ENCODE assay signal across 8 cellular contexts in genomic region chr20:44017905-44018683, GRCh38.
DNase-seq lines count a peak whose midpoint lies in the region; ATAC-seq, FAIRE-seq and TF ChIP-seq lines count a peak whose summit lies in the region.

No MANE protein-coding gene starts in this region.

- no peak for FAIRE-seq in HepG2 (lab: Jason Lieb, UNC)

- no peaks in the 10 kb centered on the region for H4K20me1 ChIP-seq in HepG2 (ENCODE audit: insufficient read depth, low read length)

- H3K36me3 ChIP-seq in adipocyte (ENCODE audit: control insufficient read depth, insufficient read depth, low read length, severe bottlenecking) (no peaks in the 10 kb centered on the region), HepG2 (replicated peaks in 1 of 2; ENCODE audit: control insufficient read depth in 1 of 2, insufficient read depth in 2 of 2, low read length in 2 of 2) (no peaks in the 10 kb centered on the region)

- TF ChIP-seq EP300 in HepG2 (IDR thresholded peaks at IDR 0.05; ENCODE audit: low read depth in 2 of 2, low read length in 2 of 2) (no peak), HepG2 (CRISPR knock-in tag; IDR thresholded peaks at IDR 0.05; ENCODE audit: borderline replicate concordance) (no peak)

- H3K4me3 ChIP-seq in adipocyte (ENCODE audit: low read length) (peak overlapping the region; percentile 55), HepG2 (replicated peaks in 1 of 3; ENCODE audit: insufficient read depth in 1 of 3, low read depth in 2 of 3, low read length in 3 of 3) (no peak overlapping the region)

- H3K4me1 ChIP-seq in adipocyte (ENCODE audit: control insufficient read depth, insufficient read depth, low read length), result peaks cover 5% of the 10 kb centered on the region
- no peaks in the 10 kb centered on the region for H3K4me1 ChIP-seq in HepG2 (ENCODE audit: insufficient read depth, low read length)

- H2AFZ ChIP-seq in HepG2 (ENCODE audit: low read length), result no peak overlapping the region

- no peak for TF ChIP-seq RAD21 in HepG2 (CRISPR knock-in tag; IDR thresholded peaks at IDR 0.05)

- CTCF ChIA-PET in HepG2 (lab: Yijun Ruan, JAX; ENCODE audit: low intra/inter-chr PET ratio, low total read pairs), result no interaction called here
- CTCF ChIA-PET in activated CD4-positive, alpha-beta memory T cell treated with anti-CD3 and anti-CD28 coated beads for 36 hours (lab: Charles Lee), result interaction anchor here (0.9 to 1.2 kb wide), 2 partner anchors 34 to 267 kb away, joined by 3 to 4 read pairs; no protein-coding TSS in a partner anchor

- no peak overlapping the region for H3K4me3 Mint-ChIP-seq in activated CD4-positive, alpha-beta memory T cell treated with anti-CD3 and anti-CD28 coated beads for 36 hours

- peaks cover 29% of the 10 kb centered on the region for H3K4me1 Mint-ChIP-seq in activated CD4-positive, alpha-beta memory T cell treated with anti-CD3 and anti-CD28 coated beads for 36 hours (ENCODE audit: low read depth)

- no peak overlapping the region for H3K9ac ChIP-seq in adipocyte (ENCODE audit: low read length)
- no peak overlapping the region for H3K9ac ChIP-seq in HepG2 (ENCODE audit: insufficient read depth, low read depth, low read length)

- no peaks in the 10 kb centered on the region for H3K79me2 ChIP-seq in HepG2 (ENCODE audit: insufficient read depth, low read length)

- no TSS peak for BruUV-seq in HepG2 (replicated peaks; lab: Mats Ljungman, UMichigan)

- POLR2A ChIA-PET in HepG2 (lab: Yijun Ruan, JAX), result no interaction called here
- POLR2A ChIA-PET in activated CD4-positive, alpha-beta memory T cell treated with anti-CD3 and anti-CD28 coated beads for 36 hours (lab: Charles Lee), result no interaction called here

- in situ Hi-C loops in HepG2 (cut with HindIII; ENCODE audit: extremely low pct_ligation_motif_present, low pct_unique_long_range_greater_than_20kb), result no loop called here

- peaks cover 2% of the 10 kb centered on the region for H3K9me3 Mint-ChIP-seq in activated CD4-positive, alpha-beta memory T cell treated with anti-CD3 and anti-CD28 coated beads for 36 hours

- peaks cover 3% of the 10 kb centered on the region for H3K9me3 ChIP-seq in adipocyte (ENCODE audit: control insufficient read depth, low read length)
- H3K9me3 ChIP-seq in HepG2 (ENCODE audit: low read length), result no peaks in the 10 kb centered on the region

- H3K27me3 ChIP-seq in adipocyte (replicated peaks; ENCODE audit: control insufficient read depth, insufficient read depth, low read length), result peaks cover 22% of the 10 kb centered on the region
- H3K27me3 ChIP-seq in HepG2 (ENCODE audit: control insufficient read depth in 1 of 2, insufficient read depth in 2 of 2, low read length in 2 of 2), result peaks cover 0 to 65% of the 10 kb centered on the region in 2 experiments; a peak in 3 of 5 replicates

- TF ChIP-seq POLR2A in HepG2 (IDR thresholded peaks at IDR 0.05; ENCODE audit: insufficient read depth in 1 of 2, low read depth in 2 of 2, low read length in 2 of 2), result no peak

- H3K27ac Mint-ChIP-seq in activated CD4-positive, alpha-beta memory T cell treated with anti-CD3 and anti-CD28 coated beads for 36 hours, result no peak overlapping the region

- WGBS in HepG2 (ENCODE audit: low lambda C conversion rate), result 10% methylated on average over 14 of the region's 14 CpGs

- H3K27me3 Mint-ChIP-seq in activated CD4-positive, alpha-beta memory T cell treated with anti-CD3 and anti-CD28 coated beads for 36 hours, result peaks cover 18% of the 10 kb centered on the region

- intact Hi-C loops in HepG2 (cut with micrococcal nuclease; ENCODE audit: unreplicated experiment), result no loop called here
- intact Hi-C loops in activated CD4-positive, alpha-beta memory T cell treated with anti-CD3 and anti-CD28 coated beads for 36 hours (cut with micrococcal nuclease), result loop anchor here (2.0 kb wide), 1 partner anchor 15 kb away; no protein-coding TSS in a partner anchor

- DNase-seq in AG09319 (ENCODE audit: extremely low read depth, low read depth) (peak; percentile 20), NCI-H1105 treated with DMSO at 0.1 percent for 48 hours (lab: John Stamatoyannopoulos, UW) (peak; percentile 99), adipocyte (ENCODE audit: low read depth) (peak; percentile 77), HepG2 (ENCODE audit: low spot score) (no peak)
- DNase-seq in activated effector memory CD4-positive, alpha-beta T cell treated with Interleukin-2 at 50 U/mL for 16 hours, result no peak
- DNase-seq in activated CD4-positive, alpha-beta memory T cell treated with anti-CD3 and anti-CD28 coated beads for 36 hours, result no peak

- H3K36me3 Mint-ChIP-seq in activated CD4-positive, alpha-beta memory T cell treated with anti-CD3 and anti-CD28 coated beads for 36 hours, result no peaks in the 10 kb centered on the region

- TF ChIP-seq CTCF in AG09319 (IDR thresholded peaks at IDR 0.05; ENCODE audit: low read depth, low read length) (no peak), HepG2 (CRISPR knock-in tag; IDR thresholded peaks at IDR 0.05) (no peak)

- ATAC-seq in HepG2 (peak; percentile 40), HG03565 (IDR thresholded peaks at IDR 0.05; ENCODE audit: unreplicated experiment) (no peak), GM19397 (IDR thresholded peaks at IDR 0.05; ENCODE audit: unreplicated experiment) (no peak)

- no peak overlapping the region for H3K27ac ChIP-seq in HepG2 (ENCODE audit: extremely low read length, insufficient read depth, low read length)

- H3K4me2 ChIP-seq in HepG2 (ENCODE audit: low read depth, low read length), result no peak overlapping the region

TF ChIP-seq in HepG2, 621 proteins besides CTCF, POLR2A, EP300 and RAD21:
- TF ChIP-seq XRCC5 (optimal IDR thresholded peaks at IDR 0.05; ENCODE audit: low read length) (no peak), ELF1 (CRISPR knock-in tag; IDR thresholded peaks at IDR 0.05) (no peak), E2F1 (CRISPR knock-in tag; IDR thresholded peaks at IDR 0.05) (no peak), ZNF44 (CRISPR knock-in tag; IDR thresholded peaks at IDR 0.05) (no peak), REPIN1 (CRISPR knock-in tag; IDR thresholded peaks at IDR 0.05; ENCODE audit: borderline replicate concordance, low read depth) (no peak), TMF1 (CRISPR knock-in tag; IDR thresholded peaks at IDR 0.05; ENCODE audit: low read depth) (no peak), HIVEP1 (CRISPR knock-in tag; IDR thresholded peaks at IDR 0.05) (no peak), ZNF557 (CRISPR knock-in tag; IDR thresholded peaks at IDR 0.05) (no peak), ISL2 (CRISPR knock-in tag; IDR thresholded peaks at IDR 0.05) (no peak), MIXL1 (CRISPR knock-in tag; IDR thresholded peaks at IDR 0.05) (no peak), POLR2AphosphoS5 (IDR thresholded peaks at IDR 0.05; ENCODE audit: low read depth, low read length) (no peak), ZMYM3 (CRISPR knock-in tag; IDR thresholded peaks at IDR 0.05) (no peak), RORA (CRISPR knock-in tag; IDR thresholded peaks at IDR 0.05) (no peak), BRCA1 (CRISPR knock-in tag; IDR thresholded peaks at IDR 0.05) (no peak), KDM4B (CRISPR knock-in tag; IDR thresholded peaks at IDR 0.05) (no peak), KLF11 (CRISPR knock-in tag; IDR thresholded peaks at IDR 0.05) (no peak), ATF7 (IDR thresholded peaks at IDR 0.05) (no peak), ATF7 (CRISPR knock-in tag; IDR thresholded peaks at IDR 0.05) (no peak), SPEN (CRISPR knock-in tag; IDR thresholded peaks at IDR 0.05; ENCODE audit: low read depth) (no peak)
TF ChIP-seq in HepG2: peak in this region for 0.

Comparison
In these comparisons a context has a peak if more than half of its experiments do, and no peak if none do; other contexts are left out.
1. DNase-seq: peak in AG09319 (single experiment), NCI-H1105 treated with DMSO at 0.1 percent for 48 hours (single experiment) and adipocyte (single experiment); none in HepG2 (single experiment), activated effector memory CD4-positive, alpha-beta T cell treated with Interleukin-2 at 50 U/mL for 16 hours (single experiment) and activated CD4-positive, alpha-beta memory T cell treated with anti-CD3 and anti-CD28 coated beads for 36 hours (single experiment).